In the genomic region with DNA sequence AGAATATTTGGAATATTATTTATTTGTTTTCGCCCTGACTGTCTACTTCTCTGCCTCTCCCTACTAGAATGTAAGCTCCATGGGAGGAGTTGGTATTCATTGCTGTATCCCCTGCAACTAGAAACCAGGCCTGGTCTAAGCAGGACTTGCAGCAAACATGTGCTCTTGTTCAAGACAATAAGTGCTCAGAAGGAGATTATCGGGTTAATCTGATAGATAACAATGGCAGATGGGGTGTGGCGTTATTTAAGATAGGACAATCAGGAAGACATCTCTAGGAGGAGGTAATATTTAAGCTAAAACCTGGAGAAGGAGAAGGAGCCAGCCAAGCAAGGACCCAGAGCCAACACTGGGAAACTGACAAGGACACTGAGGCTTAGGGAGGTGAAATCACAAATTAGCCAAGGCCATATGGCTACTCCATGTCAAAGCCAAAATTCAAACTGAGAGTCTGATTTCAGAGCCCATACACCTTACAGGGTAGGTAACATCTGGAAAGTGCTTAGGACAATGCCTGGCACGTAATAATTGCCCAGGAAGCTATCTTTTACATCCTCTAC, we compare ENCODE assay signal across 1 cellular context.
TF ChIP-seq lines count a peak whose summit lies in the region.

No MANE protein-coding gene starts in this region.

TF ChIP-seq in GM23338, 12 proteins besides CTCF, POLR2A, EP300 and RAD21 (continued from another document):
- TF ChIP-seq, protein P1, sequence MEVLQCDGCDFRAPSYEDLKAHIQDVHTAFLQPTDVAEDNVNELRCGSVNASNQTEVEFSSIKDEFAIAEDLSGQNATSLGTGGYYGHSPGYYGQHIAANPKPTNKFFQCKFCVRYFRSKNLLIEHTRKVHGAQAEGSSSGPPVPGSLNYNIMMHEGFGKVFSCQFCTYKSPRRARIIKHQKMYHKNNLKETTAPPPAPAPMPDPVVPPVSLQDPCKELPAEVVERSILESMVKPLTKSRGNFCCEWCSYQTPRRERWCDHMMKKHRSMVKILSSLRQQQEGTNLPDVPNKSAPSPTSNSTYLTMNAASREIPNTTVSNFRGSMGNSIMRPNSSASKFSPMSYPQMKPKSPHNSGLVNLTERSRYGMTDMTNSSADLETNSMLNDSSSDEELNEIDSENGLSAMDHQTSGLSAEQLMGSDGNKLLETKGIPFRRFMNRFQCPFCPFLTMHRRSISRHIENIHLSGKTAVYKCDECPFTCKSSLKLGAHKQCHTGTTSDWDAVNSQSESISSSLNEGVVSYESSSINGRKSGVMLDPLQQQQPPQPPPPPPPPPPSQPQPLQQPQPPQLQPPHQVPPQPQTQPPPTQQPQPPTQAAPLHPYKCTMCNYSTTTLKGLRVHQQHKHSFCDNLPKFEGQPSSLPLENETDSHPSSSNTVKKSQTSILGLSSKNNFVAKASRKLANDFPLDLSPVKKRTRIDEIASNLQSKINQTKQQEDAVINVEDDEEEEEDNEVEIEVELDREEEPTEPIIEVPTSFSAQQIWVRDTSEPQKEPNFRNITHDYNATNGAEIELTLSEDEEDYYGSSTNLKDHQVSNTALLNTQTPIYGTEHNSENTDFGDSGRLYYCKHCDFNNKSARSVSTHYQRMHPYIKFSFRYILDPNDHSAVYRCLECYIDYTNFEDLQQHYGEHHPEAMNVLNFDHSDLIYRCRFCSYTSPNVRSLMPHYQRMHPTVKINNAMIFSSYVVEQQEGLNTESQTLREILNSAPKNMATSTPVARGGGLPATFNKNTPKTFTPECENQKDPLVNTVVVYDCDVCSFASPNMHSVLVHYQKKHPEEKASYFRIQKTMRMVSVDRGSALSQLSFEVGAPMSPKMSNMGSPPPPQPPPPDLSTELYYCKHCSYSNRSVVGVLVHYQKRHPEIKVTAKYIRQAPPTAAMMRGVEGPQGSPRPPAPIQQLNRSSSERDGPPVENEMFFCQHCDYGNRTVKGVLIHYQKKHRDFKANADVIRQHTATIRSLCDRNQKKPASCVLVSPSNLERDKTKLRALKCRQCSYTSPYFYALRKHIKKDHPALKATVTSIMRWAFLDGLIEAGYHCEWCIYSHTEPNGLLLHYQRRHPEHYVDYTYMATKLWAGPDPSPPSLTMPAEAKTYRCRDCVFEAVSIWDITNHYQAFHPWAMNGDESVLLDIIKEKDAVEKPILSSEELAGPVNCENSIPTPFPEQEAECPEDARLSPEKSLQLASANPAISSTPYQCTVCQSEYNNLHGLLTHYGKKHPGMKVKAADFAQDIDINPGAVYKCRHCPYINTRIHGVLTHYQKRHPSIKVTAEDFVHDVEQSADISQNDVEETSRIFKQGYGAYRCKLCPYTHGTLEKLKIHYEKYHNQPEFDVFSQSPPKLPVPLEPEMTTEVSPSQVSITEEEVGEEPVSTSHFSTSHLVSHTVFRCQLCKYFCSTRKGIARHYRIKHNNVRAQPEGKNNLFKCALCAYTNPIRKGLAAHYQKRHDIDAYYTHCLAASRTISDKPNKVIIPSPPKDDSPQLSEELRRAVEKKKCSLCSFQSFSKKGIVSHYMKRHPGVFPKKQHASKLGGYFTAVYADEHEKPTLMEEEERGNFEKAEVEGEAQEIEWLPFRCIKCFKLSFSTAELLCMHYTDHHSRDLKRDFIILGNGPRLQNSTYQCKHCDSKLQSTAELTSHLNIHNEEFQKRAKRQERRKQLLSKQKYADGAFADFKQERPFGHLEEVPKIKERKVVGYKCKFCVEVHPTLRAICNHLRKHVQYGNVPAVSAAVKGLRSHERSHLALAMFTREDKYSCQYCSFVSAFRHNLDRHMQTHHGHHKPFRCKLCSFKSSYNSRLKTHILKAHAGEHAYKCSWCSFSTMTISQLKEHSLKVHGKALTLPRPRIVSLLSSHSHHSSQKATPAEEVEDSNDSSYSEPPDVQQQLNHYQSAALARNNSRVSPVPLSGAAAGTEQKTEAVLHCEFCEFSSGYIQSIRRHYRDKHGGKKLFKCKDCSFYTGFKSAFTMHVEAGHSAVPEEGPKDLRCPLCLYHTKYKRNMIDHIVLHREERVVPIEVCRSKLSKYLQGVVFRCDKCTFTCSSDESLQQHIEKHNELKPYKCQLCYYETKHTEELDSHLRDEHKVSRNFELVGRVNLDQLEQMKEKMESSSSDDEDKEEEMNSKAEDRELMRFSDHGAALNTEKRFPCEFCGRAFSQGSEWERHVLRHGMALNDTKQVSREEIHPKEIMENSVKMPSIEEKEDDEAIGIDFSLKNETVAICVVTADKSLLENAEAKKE (CRISPR knock-in tag; IDR thresholded peaks at IDR 0.05) = no peak
- no peak for TF ChIP-seq EZH2phosphoT487 (IDR thresholded peaks at IDR 0.05; ENCODE audit: unreplicated experiment)
- no peak for TF ChIP-seq EZH2 (IDR thresholded peaks at IDR 0.05; ENCODE audit: low read depth, unreplicated experiment)
- no peak for TF ChIP-seq STAT1 (IDR thresholded peaks at IDR 0.05; ENCODE audit: unreplicated experiment)
- no peak for TF ChIP-seq NANOG (IDR thresholded peaks at IDR 0.05; ENCODE audit: borderline replicate concordance)
- no peak for TF ChIP-seq ZNF331 (CRISPR knock-in tag; IDR thresholded peaks at IDR 0.05; ENCODE audit: low read depth)
- TF ChIP-seq JUNB (IDR thresholded peaks at IDR 0.05; ENCODE audit: unreplicated experiment) = no peak
- TF ChIP-seq CREB1 (CRISPR knock-in tag; IDR thresholded peaks at IDR 0.05; ENCODE audit: low read depth) = no peak
- TF ChIP-seq, protein P2, sequence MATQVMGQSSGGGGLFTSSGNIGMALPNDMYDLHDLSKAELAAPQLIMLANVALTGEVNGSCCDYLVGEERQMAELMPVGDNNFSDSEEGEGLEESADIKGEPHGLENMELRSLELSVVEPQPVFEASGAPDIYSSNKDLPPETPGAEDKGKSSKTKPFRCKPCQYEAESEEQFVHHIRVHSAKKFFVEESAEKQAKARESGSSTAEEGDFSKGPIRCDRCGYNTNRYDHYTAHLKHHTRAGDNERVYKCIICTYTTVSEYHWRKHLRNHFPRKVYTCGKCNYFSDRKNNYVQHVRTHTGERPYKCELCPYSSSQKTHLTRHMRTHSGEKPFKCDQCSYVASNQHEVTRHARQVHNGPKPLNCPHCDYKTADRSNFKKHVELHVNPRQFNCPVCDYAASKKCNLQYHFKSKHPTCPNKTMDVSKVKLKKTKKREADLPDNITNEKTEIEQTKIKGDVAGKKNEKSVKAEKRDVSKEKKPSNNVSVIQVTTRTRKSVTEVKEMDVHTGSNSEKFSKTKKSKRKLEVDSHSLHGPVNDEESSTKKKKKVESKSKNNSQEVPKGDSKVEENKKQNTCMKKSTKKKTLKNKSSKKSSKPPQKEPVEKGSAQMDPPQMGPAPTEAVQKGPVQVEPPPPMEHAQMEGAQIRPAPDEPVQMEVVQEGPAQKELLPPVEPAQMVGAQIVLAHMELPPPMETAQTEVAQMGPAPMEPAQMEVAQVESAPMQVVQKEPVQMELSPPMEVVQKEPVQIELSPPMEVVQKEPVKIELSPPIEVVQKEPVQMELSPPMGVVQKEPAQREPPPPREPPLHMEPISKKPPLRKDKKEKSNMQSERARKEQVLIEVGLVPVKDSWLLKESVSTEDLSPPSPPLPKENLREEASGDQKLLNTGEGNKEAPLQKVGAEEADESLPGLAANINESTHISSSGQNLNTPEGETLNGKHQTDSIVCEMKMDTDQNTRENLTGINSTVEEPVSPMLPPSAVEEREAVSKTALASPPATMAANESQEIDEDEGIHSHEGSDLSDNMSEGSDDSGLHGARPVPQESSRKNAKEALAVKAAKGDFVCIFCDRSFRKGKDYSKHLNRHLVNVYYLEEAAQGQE (IDR thresholded peaks at IDR 0.05; ENCODE audit: unreplicated experiment) = no peak
